ENCODE assay signal across 22 cellular contexts in genomic region chr13:21917046-21918010, GRCh38.
"Had no signal": no experiment of that assay in that cellular context is flagged by ENCODE, and none has a peak within 500 bp of the region (broad histone marks: within the 10 kb centered on the region; RNA-seq: fewer than 3 reads in every experiment).

No MANE protein-coding gene starts in this region.

- H3K27ac ChIP-seq: brain microvascular endothelial cell, hepatocyte, prostate gland, thyroid gland, upper lobe of right lung, WERI-Rb-1 had no signal

- H2AFZ ChIP-seq: hepatocyte had no signal

- DNase-seq: activated CD4-positive, alpha-beta T cell treated with anti-CD3 and anti-CD28 coated beads, Interleukin-2, amount 10 ng/mL, durations not matched to agents 7 days and 5 days; activated CD4-positive, CD25-positive, alpha-beta regulatory T cell treated with anti-CD3 and anti-CD28 coated beads, Interleukin-2, amount 50 U/mL, for 72 hours; activated CD8-positive, alpha-beta T cell treated with anti-CD3 and anti-CD28 coated beads for 36 hours; activated gamma-delta T cell treated with Interleukin-2 at 50 U/mL for 16 hours; aorta; brain microvascular endothelial cell; central memory CD4-positive, alpha-beta T cell; effector memory CD4-positive, alpha-beta T cell; glutamatergic neuron; immature natural killer cell; stimulated activated CD4-positive, alpha-beta T cell treated with anti-CD3 and anti-CD28 coated beads, Interleukin-12 subunit alpha, Interleukin-12 subunit beta, amount 100 ng/mL, for 4 hours; stimulated activated CD4-positive, alpha-beta T cell treated with anti-CD3 and anti-CD28 coated beads, Interleukin-4, amount 100 ng/mL, for 4 hours; stimulated activated naive CD8-positive, alpha-beta T cell treated with anti-CD3 and anti-CD28 coated beads, Interleukin-15, Interleukin-2, amounts not matched to agents 100 U/mL and 50 U/mL, for 24 hours; thyroid gland; upper lobe of right lung; WERI-Rb-1 had no signal

- H3K4me3 ChIP-seq: hepatocyte, prostate gland, thyroid gland, upper lobe of right lung had no signal

- H3K9me3 ChIP-seq: prostate gland, thyroid gland, upper lobe of right lung had no signal

- H3K4me2 ChIP-seq: hepatocyte had no signal

- H3K27me3 ChIP-seq: brain microvascular endothelial cell, hepatocyte, thyroid gland, upper lobe of right lung had no signal

- H3K36me3 ChIP-seq: brain microvascular endothelial cell, prostate gland, thyroid gland, upper lobe of right lung, WERI-Rb-1 had no signal

- ATAC-seq: activated CD8-positive, alpha-beta T cell treated with anti-CD3 and anti-CD28 coated beads for 36 hours; natural killer cell treated with Interleukin-12 subunit alpha and Interleukin-12 subunit beta and Interleukin-15 and Interleukin-18, amount 100 ng/mL, for 72 hours; stimulated activated naive CD8-positive, alpha-beta T cell treated with anti-CD3 and anti-CD28 coated beads, Interleukin-15, Interleukin-2, amounts not matched to agents 100 U/mL and 50 U/mL, for 24 hours; upper lobe of right lung had no signal

- H3K4me1 ChIP-seq: prostate gland, thyroid gland, upper lobe of right lung had no signal

- FAIRE-seq: colon, frontal cortex, TTC549 had no signal

- H3K79me2 ChIP-seq: hepatocyte had no signal
